Comparison of ENCODE assay signal across 22 cellular contexts in genomic region chr7:70492641-70493040, GRCh38.
"Had no signal": no experiment of that assay in that cellular context is flagged by ENCODE, and none has a peak within 500 bp of the region (broad histone marks: within the 10 kb centered on the region; RNA-seq: fewer than 3 reads in every experiment).

No MANE protein-coding gene starts in this region.

- H3K4me3 Mint-ChIP-seq: activated CD4-positive, alpha-beta memory T cell treated with anti-CD3 and anti-CD28 coated beads, Interleukin-2, amount 10 ng/mL, durations not matched to agents 7 days and 5 days; activated CD4-positive, alpha-beta T cell treated with anti-CD3 and anti-CD28 coated beads for 36 hours; activated CD8-positive, alpha-beta memory T cell treated with anti-CD3 and anti-CD28 coated beads, Interleukin-2, amount 10 ng/mL, durations not matched to agents 7 days and 5 days; activated naive CD8-positive, alpha-beta T cell; naive B cell; stimulated activated naive CD8-positive, alpha-beta T cell treated with anti-CD3 and anti-CD28 coated beads, Interleukin-15, Interleukin-2, amounts not matched to agents 100 ng/mL and 50 ng/mL, for 24 hours; WTC11 had no signal

- H3K36me3 Mint-ChIP-seq: activated CD8-positive, alpha-beta memory T cell treated with anti-CD3 and anti-CD28 coated beads, Interleukin-2, amount 10 ng/mL, durations not matched to agents 7 days and 5 days; activated naive CD8-positive, alpha-beta T cell; naive B cell; WTC11 had no signal

- H3K27ac Mint-ChIP-seq: activated CD4-positive, alpha-beta memory T cell treated with anti-CD3 and anti-CD28 coated beads, Interleukin-2, amount 10 ng/mL, durations not matched to agents 7 days and 5 days; activated CD4-positive, alpha-beta T cell treated with anti-CD3 and anti-CD28 coated beads for 36 hours; activated CD8-positive, alpha-beta memory T cell treated with anti-CD3 and anti-CD28 coated beads, Interleukin-2, amount 10 ng/mL, durations not matched to agents 7 days and 5 days; activated naive CD8-positive, alpha-beta T cell; stimulated activated naive CD8-positive, alpha-beta T cell treated with anti-CD3 and anti-CD28 coated beads, Interleukin-15, Interleukin-2, amounts not matched to agents 100 ng/mL and 50 ng/mL, for 24 hours; WTC11 had no signal

- H3K9me3 Mint-ChIP-seq: activated CD4-positive, alpha-beta memory T cell treated with anti-CD3 and anti-CD28 coated beads, Interleukin-2, amount 10 ng/mL, durations not matched to agents 7 days and 5 days; WTC11 had no signal

- H3K4me1 ChIP-seq: psoas muscle, uterus had no signal

- H3K27me3 ChIP-seq: esophagus muscularis mucosa, gastroesophageal sphincter, heart left ventricle, ovary, tibial nerve, uterus had no signal

- H3K27me3 Mint-ChIP-seq: activated CD4-positive, alpha-beta memory T cell treated with anti-CD3 and anti-CD28 coated beads, Interleukin-2, amount 10 ng/mL, durations not matched to agents 7 days and 5 days; activated CD4-positive, alpha-beta T cell treated with anti-CD3 and anti-CD28 coated beads for 36 hours; activated naive CD8-positive, alpha-beta T cell; naive B cell; stimulated activated naive CD8-positive, alpha-beta T cell treated with anti-CD3 and anti-CD28 coated beads, Interleukin-15, Interleukin-2, amounts not matched to agents 100 ng/mL and 50 ng/mL, for 24 hours had no signal

- H3K9me3 ChIP-seq: esophagus muscularis mucosa, gastroesophageal sphincter, mucosa of descending colon, ovary, psoas muscle, tibial nerve, uterus had no signal

- H3K36me3 ChIP-seq: esophagus muscularis mucosa, gastroesophageal sphincter, heart left ventricle, ovary, tibial nerve, uterus had no signal

- H3K4me1 Mint-ChIP-seq: activated CD4-positive, alpha-beta memory T cell treated with anti-CD3 and anti-CD28 coated beads, Interleukin-2, amount 10 ng/mL, durations not matched to agents 7 days and 5 days; activated CD4-positive, alpha-beta T cell treated with anti-CD3 and anti-CD28 coated beads for 36 hours; activated CD8-positive, alpha-beta memory T cell treated with anti-CD3 and anti-CD28 coated beads, Interleukin-2, amount 10 ng/mL, durations not matched to agents 7 days and 5 days; naive B cell had no signal

- ATAC-seq: activated CD4-positive, alpha-beta T cell treated with anti-CD3 and anti-CD28 coated beads for 36 hours; activated CD8-positive, alpha-beta memory T cell treated with anti-CD3 and anti-CD28 coated beads, Interleukin-2, amount 10 ng/mL, durations not matched to agents 7 days and 5 days; gastroesophageal sphincter; heart left ventricle; mucosa of descending colon; psoas muscle; right cardiac atrium; WTC11 had no signal

- H3K4me3 ChIP-seq: esophagus muscularis mucosa, gastroesophageal sphincter, heart left ventricle, mucosa of descending colon, ovary, psoas muscle, skin epidermis, tibial nerve, uterus had no signal

- DNase-seq: activated CD4-positive, alpha-beta memory T cell treated with anti-CD3 and anti-CD28 coated beads, Interleukin-2, amount 10 ng/mL, durations not matched to agents 7 days and 5 days; activated CD4-positive, alpha-beta T cell treated with anti-CD3 and anti-CD28 coated beads for 36 hours; activated CD8-positive, alpha-beta memory T cell treated with anti-CD3 and anti-CD28 coated beads, Interleukin-2, amount 10 ng/mL, durations not matched to agents 7 days and 5 days; cerebellar nuclear complex; cortex of kidney; effector CD4-positive, alpha-beta T cell; heart left ventricle; mesenchymal stem cell; mucosa of descending colon; naive B cell; ovary; psoas muscle; right cardiac atrium; stimulated activated CD4-positive, alpha-beta T cell treated with anti-CD3 and anti-CD28 coated beads, Interleukin-2, amount 100 ng/mL, for 48 hours; uterus had no signal

- H3K27ac ChIP-seq: esophagus muscularis mucosa, gastroesophageal sphincter, heart left ventricle, ovary, psoas muscle, skin epidermis, tibial nerve, uterus had no signal
